29 cellular contexts compared by ENCODE assay signal in the genomic region with DNA sequence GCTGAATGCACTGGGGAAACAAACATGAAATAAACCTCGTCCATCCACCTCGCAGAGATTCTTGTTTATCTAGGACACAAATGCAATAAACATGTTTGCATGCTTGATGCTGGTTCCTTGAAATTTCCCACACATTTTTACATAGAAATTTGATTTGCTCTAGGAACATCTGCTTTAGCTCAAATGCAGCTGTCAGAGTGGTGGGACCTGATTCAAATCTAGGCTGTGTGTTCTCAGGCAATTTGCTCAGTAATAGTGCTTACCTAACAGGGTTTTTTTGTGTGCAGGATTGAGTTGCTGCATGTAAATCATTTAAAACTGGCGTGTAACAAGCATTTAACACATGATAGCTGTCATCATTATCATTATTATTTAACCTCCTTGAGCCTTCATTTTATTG.
"Had no signal": no experiment of that assay in that cellular context is flagged by ENCODE, and none has a peak within 500 bp of the region (broad histone marks: within the 10 kb centered on the region; RNA-seq: fewer than 3 reads in every experiment).

No MANE protein-coding gene starts in this region.

- ATAC-seq: left cardiac atrium; left lung; lower lobe of right lung; naive thymus-derived CD8-positive, alpha-beta T cell; pancreas; right cardiac atrium; sciatic nerve; stimulated activated effector memory CD8-positive, alpha-beta T cell treated with anti-CD3 and anti-CD28 coated beads, Interleukin-12 subunit alpha, Interleukin-12 subunit beta, amount 100 ng/mL, for 72 hours; upper lobe of right lung had no signal

- H3K27me3 ChIP-seq: left lung, pancreas, suprapubic skin, tibial artery, upper lobe of right lung had no signal

- H3K9me3 ChIP-seq: lower lobe of right lung, pancreas, prostate gland, suprapubic skin, thoracic aorta, upper lobe of right lung had no signal

- H3K4me3 Mint-ChIP-seq: naive thymus-derived CD8-positive, alpha-beta T cell; nephron; neural crest cell; stimulated activated effector memory CD8-positive, alpha-beta T cell treated with anti-CD3 and anti-CD28 coated beads, Interleukin-12 subunit alpha, Interleukin-12 subunit beta, amount 100 ng/mL, for 72 hours; stimulated activated naive CD8-positive, alpha-beta T cell treated with anti-CD3 and anti-CD28 coated beads, Interleukin-15, Interleukin-2, amounts not matched to agents 100 ng/mL and 50 ng/mL, for 24 hours had no signal

- H3K4me3 ChIP-seq: left lung, lower lobe of right lung, pancreas, prostate gland, skin epidermis, suprapubic skin, thoracic aorta, tibial artery, upper lobe of right lung had no signal

- H3K27me3 Mint-ChIP-seq: stimulated activated naive CD8-positive, alpha-beta T cell treated with anti-CD3 and anti-CD28 coated beads, Interleukin-15, Interleukin-2, amounts not matched to agents 100 ng/mL and 50 ng/mL, for 24 hours had no signal

- H3K36me3 Mint-ChIP-seq: stimulated activated effector memory CD8-positive, alpha-beta T cell treated with anti-CD3 and anti-CD28 coated beads, Interleukin-12 subunit alpha, Interleukin-12 subunit beta, amount 100 ng/mL, for 72 hours had no signal

- H3K27ac Mint-ChIP-seq: naive thymus-derived CD8-positive, alpha-beta T cell; stimulated activated effector memory CD8-positive, alpha-beta T cell treated with anti-CD3 and anti-CD28 coated beads, Interleukin-12 subunit alpha, Interleukin-12 subunit beta, amount 100 ng/mL, for 72 hours; stimulated activated naive CD8-positive, alpha-beta T cell treated with anti-CD3 and anti-CD28 coated beads, Interleukin-15, Interleukin-2, amounts not matched to agents 100 ng/mL and 50 ng/mL, for 24 hours had no signal

- H3K36me3 ChIP-seq: left lung, lower lobe of right lung, pancreas, prostate gland, suprapubic skin, thoracic aorta, tibial artery, upper lobe of right lung had no signal

- H3K4me1 Mint-ChIP-seq: naive thymus-derived CD8-positive, alpha-beta T cell; neural crest cell; stimulated activated effector memory CD8-positive, alpha-beta T cell treated with anti-CD3 and anti-CD28 coated beads, Interleukin-12 subunit alpha, Interleukin-12 subunit beta, amount 100 ng/mL, for 72 hours had no signal

- DNase-seq: kidney glomerular epithelial cell; left cardiac atrium; left lung; lower lobe of right lung; mammary epithelial cell; mesenchymal stem cell; naive thymus-derived CD8-positive, alpha-beta T cell; nucleus accumbens; pancreas; posterior cingulate gyrus; retina; right cardiac atrium; stimulated activated CD4-positive, alpha-beta T cell treated with anti-CD3 and anti-CD28 coated beads, Interleukin-12 subunit alpha, Interleukin-12 subunit beta, amount 100 ng/mL, for 4 hours; stimulated activated CD4-positive, alpha-beta T cell treated with anti-CD3 and anti-CD28 coated beads, Interleukin-15, amount 100 ng/mL, for 24 hours; stimulated activated CD4-positive, alpha-beta T cell treated with anti-CD3 and anti-CD28 coated beads, Interleukin-2, amount 100 ng/mL, for 24 hours; stimulated activated CD4-positive, alpha-beta T cell treated with anti-CD3 and anti-CD28 coated beads, Interleukin-4, amount 100 ng/mL, for 1 hour; stimulated activated naive CD4-positive, alpha-beta T cell; tibial artery; trophoblast cell; upper lobe of right lung had no signal

- H3K4me1 ChIP-seq: left lung, lower lobe of right lung, pancreas, prostate gland, suprapubic skin, tibial artery, upper lobe of right lung had no signal
